Comparison of ENCODE assay signal across 20 cellular contexts in genomic region chr19:23526302-23526701, GRCh38.
"Had no signal": no experiment of that assay in that cellular context is flagged by ENCODE, and none has a peak within 500 bp of the region (broad histone marks: within the 10 kb centered on the region; RNA-seq: fewer than 3 reads in every experiment).

No MANE protein-coding gene starts in this region.

- H3K9me3 ChIP-seq: ovary, prostate gland, thoracic aorta had no signal

- FAIRE-seq: endometrium, TTC549 had no signal

- H3K4me3 ChIP-seq: cardiac muscle cell, ovary, prostate gland, spleen, thoracic aorta had no signal

- DNase-seq: activated CD8-positive, alpha-beta memory T cell treated with anti-CD3 and anti-CD28 coated beads, Interleukin-2, amount 50 U/mL, for 4 hours; activated naive CD4-positive, alpha-beta T cell treated with Interleukin-2 at 50 U/mL for 16 hours; activated naive CD8-positive, alpha-beta T cell treated with anti-CD3 and anti-CD28 coated beads for 36 hours; activated T-cell treated with anti-CD3 and anti-CD28 coated beads, Interleukin-2, amount 50 U/mL, for 48 hours; effector CD4-positive, alpha-beta T cell; foreskin melanocyte; left ventricle myocardium superior; midbrain; ovary; spleen; stimulated activated CD4-positive, alpha-beta T cell treated with anti-CD3 and anti-CD28 coated beads, Interleukin-4, amount 100 ng/mL, for 1 hour; stimulated activated naive CD4-positive, alpha-beta T cell; T-cell had no signal

- ATAC-seq: left ventricle myocardium superior; natural killer cell treated with Interleukin-12 subunit alpha and Interleukin-12 subunit beta and Interleukin-15 and Interleukin-18, amount 100 ng/mL, for 72 hours; T-cell; WTC11 had no signal

- H3K27me3 ChIP-seq: cardiac muscle cell, ovary, spleen had no signal

- H3K4me1 ChIP-seq: prostate gland, spleen had no signal

- H3K36me3 ChIP-seq: cardiac muscle cell, ovary, prostate gland, spleen, thoracic aorta had no signal

- H3K27ac ChIP-seq: cardiac muscle cell, ovary, prostate gland, spleen, thoracic aorta had no signal
